8 cellular contexts compared by ENCODE assay signal in the genomic region with DNA sequence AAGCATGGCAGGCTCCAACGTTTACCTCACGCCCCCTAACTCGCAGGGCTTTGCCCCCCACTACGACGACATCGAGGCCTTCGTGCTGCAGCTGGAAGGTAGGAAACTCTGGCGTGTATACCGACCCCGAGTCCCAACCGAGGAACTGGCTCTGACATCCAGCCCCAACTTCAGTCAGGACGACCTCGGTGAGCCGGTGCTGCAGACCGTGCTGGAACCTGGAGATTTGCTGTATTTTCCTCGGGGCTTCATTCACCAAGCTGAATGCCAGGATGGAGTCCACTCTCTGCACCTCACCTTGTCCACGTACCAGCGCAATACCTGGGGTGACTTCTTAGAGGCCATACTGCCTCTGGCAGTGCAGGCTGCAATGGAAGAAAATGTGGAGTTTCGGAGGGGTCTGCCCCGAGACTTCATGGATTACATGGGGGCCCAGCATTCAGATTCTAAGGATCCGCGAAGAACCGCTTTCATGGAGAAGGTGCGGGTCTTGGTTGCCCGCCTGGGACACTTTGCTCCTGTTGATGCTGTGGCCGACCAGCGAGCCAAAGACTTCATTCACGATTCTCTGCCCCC. TPM values are rescaled to one million over a fixed set of nuclear protein-coding genes. Genes with fewer than 3 reads are reported as not detected.
DNase-seq lines count a peak whose midpoint lies in the region; ATAC-seq and TF ChIP-seq lines count a peak whose summit lies in the region.

No MANE protein-coding gene starts in this region.

- H3K27ac Mint-ChIP-seq in IgD-negative memory B cell: peak overlapping the region in 2 of 3 donors; percentile 39 to 71
- peak overlapping the region in 5 of 9 donors; percentile 65 to 80 (median 70) for H3K27ac Mint-ChIP-seq in naive thymus-derived CD4-positive, alpha-beta T cell

- H3K4me3 ChIP-seq in AG09309 (ENCODE audit: control insufficient read depth, low read depth, low read length) (peak overlapping the region; percentile 60), colonic mucosa (peak overlapping the region; percentile 71)
- peak overlapping the region; percentile 91 for H3K4me3 ChIP-seq in naive thymus-derived CD4-positive, alpha-beta T cell (ENCODE audit: low read length)

- H3K27me3 ChIP-seq in colonic mucosa: no peaks in the 10 kb centered on the region
- no peaks in the 10 kb centered on the region for H3K27me3 ChIP-seq in naive thymus-derived CD4-positive, alpha-beta T cell (ENCODE audit: control insufficient read depth in 2 of 2, insufficient read depth in 2 of 2, low read length in 2 of 2)

- H3K36me3 ChIP-seq in colonic mucosa: no peaks in the 10 kb centered on the region
- H3K36me3 ChIP-seq in naive thymus-derived CD4-positive, alpha-beta T cell (ENCODE audit: control insufficient read depth in 2 of 3, insufficient read depth in 3 of 3, low read length in 3 of 3): peaks cover 0 to 4% (median 0%) of the 10 kb centered on the region in 3 experiments

- POLR2A ChIA-PET in naive thymus-derived CD4-positive, alpha-beta T cell (lab: Charles Lee): interaction anchor here (0.6 to 4.0 kb wide), 8 partner anchors 9 to 434 kb away, joined by 3 to 35 read pairs (median 6); a partner anchor contains a TSS

- H3K4me1 ChIP-seq in colonic mucosa: peaks cover 7% of the 10 kb centered on the region
- peaks cover 21 to 27% of the 10 kb centered on the region in 2 donors for H3K4me1 ChIP-seq in naive thymus-derived CD4-positive, alpha-beta T cell (ENCODE audit: control insufficient read depth in 2 of 2, insufficient read depth in 2 of 2, low read length in 2 of 2)

- H3K27me3 Mint-ChIP-seq in IgD-negative memory B cell: peaks cover 6% of the 10 kb centered on the region
- peaks cover 0 to 14% (median 0%) of the 10 kb centered on the region in 5 donors for H3K27me3 Mint-ChIP-seq in naive thymus-derived CD4-positive, alpha-beta T cell

- H3K27ac ChIP-seq in colonic mucosa: peak overlapping the region; percentile 90
- peak overlapping the region; percentile 86 for H3K27ac ChIP-seq in naive thymus-derived CD4-positive, alpha-beta T cell (ENCODE audit: low read depth, low read length)

- H3K4me3 Mint-ChIP-seq in IgD-negative memory B cell: peak overlapping the region; percentile 79 to 92 (median 86)
- peak overlapping the region; percentile 65 to 89 (median 84) for H3K4me3 Mint-ChIP-seq in naive thymus-derived CD4-positive, alpha-beta T cell

- no peaks in the 10 kb centered on the region for H3K9me3 Mint-ChIP-seq in IgD-negative memory B cell
- H3K9me3 Mint-ChIP-seq in naive thymus-derived CD4-positive, alpha-beta T cell: peaks cover 0 to 21% (median 2%) of the 10 kb centered on the region in 11 donors

- no peaks in the 10 kb centered on the region for H3K9me3 ChIP-seq in colonic mucosa
- no peaks in the 10 kb centered on the region for H3K9me3 ChIP-seq in naive thymus-derived CD4-positive, alpha-beta T cell (ENCODE audit: control insufficient read depth in 2 of 3, low read length in 3 of 3)

- H3K9ac ChIP-seq in colonic mucosa (ENCODE audit: low read depth in 2 of 2, low read length in 2 of 2): peak overlapping the region; percentile 77 to 81

- TF ChIP-seq CTCF in AG09309 (IDR thresholded peaks at IDR 0.05; ENCODE audit: control insufficient read depth, insufficient read depth, low read depth, low read length, missing control alignments) (no peak), colonic mucosa (IDR thresholded peaks at IDR 0.05) (no peak)

- H3K36me3 Mint-ChIP-seq in IgD-negative memory B cell: peaks cover 2% of the 10 kb centered on the region
- H3K36me3 Mint-ChIP-seq in naive thymus-derived CD4-positive, alpha-beta T cell: peaks cover 6 to 37% (median 32%) of the 10 kb centered on the region in 5 donors

- CTCF ChIA-PET in naive thymus-derived CD4-positive, alpha-beta T cell (lab: Charles Lee): interaction anchor here (1.7 kb wide), 1 partner anchor 78 kb away, joined by 9 read pairs; a partner anchor contains a TSS

- peaks cover 26 to 36% (median 29%) of the 10 kb centered on the region in 3 donors for H3K4me1 Mint-ChIP-seq in IgD-negative memory B cell
- peaks cover 8 to 61% (median 51%) of the 10 kb centered on the region in 7 donors for H3K4me1 Mint-ChIP-seq in naive thymus-derived CD4-positive, alpha-beta T cell

- intact Hi-C loops in colonic mucosa (cut with DNase I): no loop called here
- intact Hi-C loops in naive thymus-derived CD4-positive, alpha-beta T cell (cut with micrococcal nuclease): loop anchor here (1.0 to 10.0 kb wide), 14 partner anchors 77 to 1000 kb away; a partner anchor contains a TSS

- ATAC-seq in naive thymus-derived CD4-positive, alpha-beta T cell: no peak

- DNase-seq in AG09309 (ENCODE audit: low read depth) (no peak), colonic mucosa (no peak), RKO (ENCODE audit: low spot score) (no peak), NCI-H2171 (lab: John Stamatoyannopoulos, UW) (no peak), retina (no peak), NCI-H1694 treated with DMSO at 0.1 percent for 48 hours (lab: John Stamatoyannopoulos, UW) (no peak)
- peak in 1 of 9 donors; percentile 7 for DNase-seq in naive thymus-derived CD4-positive, alpha-beta T cell

RNA-seq across cellular contexts. Expression of a gene that starts 1.3 kb away (rescaled TPM):
- 20.8 TPM for polyA plus RNA-seq in IgD-negative memory B cell
- 10 to 100 TPM in 1 of 2 donors, 1 to 10 TPM in 1; 8.7 to 15.3 TPM for total RNA-seq in colonic mucosa
- 10 to 100 TPM; 20.6 to 40.3 (median 28.0) TPM for total RNA-seq in naive thymus-derived CD4-positive, alpha-beta T cell
- 10 to 100 TPM; 33.8 to 44.2 TPM for polyA plus RNA-seq in naive thymus-derived CD4-positive, alpha-beta T cell

RNA-seq across cellular contexts. Expression of a gene that starts 33.7 kb away (rescaled TPM):
- 58.3 TPM for polyA plus RNA-seq in IgD-negative memory B cell
- 100 to 1,000 TPM in 1 of 2 donors, 10 to 100 TPM in 1; 83.1 to 116 TPM for total RNA-seq in colonic mucosa
- total RNA-seq in naive thymus-derived CD4-positive, alpha-beta T cell: 10 to 100 TPM; 48.9 to 90.6 (median 49.4) TPM
- polyA plus RNA-seq in naive thymus-derived CD4-positive, alpha-beta T cell: 10 to 100 TPM; 32.7 to 44.5 TPM

RNA-seq across cellular contexts. Expression of a gene that starts 44.9 kb away (rescaled TPM):
- polyA plus RNA-seq in IgD-negative memory B cell: 3.7 TPM
- total RNA-seq in colonic mucosa: 1 to 10 TPM; 8.6 to 10.0 TPM
- 1 to 10 TPM; 1.4 to 4.1 (median 2.6) TPM for total RNA-seq in naive thymus-derived CD4-positive, alpha-beta T cell
- polyA plus RNA-seq in naive thymus-derived CD4-positive, alpha-beta T cell: 1 to 10 TPM; 2.2 to 2.4 TPM
